ENCODE assay signal across 15 cellular contexts in genomic region chr12:128819293-128820144, GRCh38. TPM values are rescaled to one million over a fixed set of nuclear protein-coding genes. Genes with fewer than 3 reads are reported as not detected.
A peak's percentile ranks its signal among the peaks of the same experiment; 100 is the strongest.
DNase-seq lines count a peak whose midpoint lies in the region; ATAC-seq, FAIRE-seq and TF ChIP-seq lines count a peak whose summit lies in the region.
"Had no signal": no experiment of that assay in that cellular context is flagged by ENCODE, and none has a peak within 500 bp of the region (broad histone marks: within the 10 kb centered on the region; RNA-seq: fewer than 3 reads in every experiment).

No MANE protein-coding gene starts in this region.

- no peak for TF ChIP-seq POLR2A in GM12891 (IDR thresholded peaks at IDR 0.05; ENCODE audit: low read depth, low read length)

- 0 out of 2 replicates have a peak, but pooled peaks cover 2% of the 10 kb centered on the region for H3K36me3 ChIP-seq in ACC112 (ENCODE audit: insufficient read depth, low read length)
- H3K36me3 ChIP-seq: suprapubic skin had no signal

- ATAC-seq in natural killer cell = no peak
- no peak for ATAC-seq in HG03095 (IDR thresholded peaks at IDR 0.05; ENCODE audit: unreplicated experiment)
- no peak for ATAC-seq in GM21717 (IDR thresholded peaks at IDR 0.05; ENCODE audit: unreplicated experiment)
- ATAC-seq: activated T-helper 17 cell treated with anti-CD3 and anti-CD28 coated beads, Interleukin-2, amount 50 U/mL, for 72 hours; WTC11 had no signal

- peaks cover 88% of the 10 kb centered on the region for H3K79me2 ChIP-seq in ACC112 (ENCODE audit: control insufficient read depth, insufficient read depth, low read length, unreplicated experiment)

- FAIRE-seq in GM12891 (lab: Jason Lieb, UNC) = peak; percentile 76

- H3K27ac Mint-ChIP-seq in activated T-helper 1 cell treated with anti-CD3 and anti-CD28 coated beads, Interleukin-12 subunit alpha, Interleukin-12 subunit beta, Interleukin-2, Interleukin-4 antibody, amounts not matched to agents 30 ng/mL and 10 ng/mL and 1 ng/mL, durations not matched to agents 14 hours and 24 hours and 36 hours = peak overlapping the region; percentile 27
- H3K27ac Mint-ChIP-seq in natural killer cell = peak overlapping the region; percentile 99
- H3K27ac Mint-ChIP-seq: WTC11 had no signal

- H3K27me3 ChIP-seq in ACC112 (ENCODE audit: insufficient read depth, low read length) = no peaks in the 10 kb centered on the region
- H3K27me3 ChIP-seq: suprapubic skin had no signal

- intact Hi-C loops in activated T-helper 1 cell treated with anti-CD3 and anti-CD28 coated beads, Interleukin-12 subunit alpha, Interleukin-12 subunit beta, Interleukin-2, Interleukin-4 antibody, amounts not matched to agents 30 ng/mL and 10 ng/mL and 1 ng/mL, durations not matched to agents 14 hours and 24 hours and 36 hours (cut with micrococcal nuclease) = loop anchor here (5.0 kb wide), 2 partner anchors 37 to 1262 kb away; no protein-coding TSS in a partner anchor
- intact Hi-C loops in natural killer cell (cut with micrococcal nuclease) = no loop called here

- H3K27me3 Mint-ChIP-seq in activated T-helper 1 cell treated with anti-CD3 and anti-CD28 coated beads, Interleukin-12 subunit alpha, Interleukin-12 subunit beta, Interleukin-2, Interleukin-4 antibody, amounts not matched to agents 30 ng/mL and 10 ng/mL and 1 ng/mL, durations not matched to agents 14 hours and 24 hours and 36 hours (ENCODE audit: insufficient read depth) = no peaks in the 10 kb centered on the region
- no peaks in the 10 kb centered on the region for H3K27me3 Mint-ChIP-seq in natural killer cell (ENCODE audit: low read depth in 2 of 2)
- H3K27me3 Mint-ChIP-seq: activated T-helper 17 cell treated with anti-CD3 and anti-CD28 coated beads, Interleukin-2, amount 50 U/mL, for 72 hours had no signal

- no peak overlapping the region for H3K4me3 ChIP-seq in ACC112 (ENCODE audit: low read depth, low read length)
- H3K4me3 ChIP-seq: suprapubic skin had no signal

- no peak overlapping the region for H2AFZ ChIP-seq in ACC112 (ENCODE audit: low read length, unreplicated experiment)

- H3K4me3 Mint-ChIP-seq in activated T-helper 1 cell treated with anti-CD3 and anti-CD28 coated beads, Interleukin-12 subunit alpha, Interleukin-12 subunit beta, Interleukin-2, Interleukin-4 antibody, amounts not matched to agents 30 ng/mL and 10 ng/mL and 1 ng/mL, durations not matched to agents 14 hours and 24 hours and 36 hours = no peak overlapping the region
- peak overlapping the region; percentile 80 for H3K4me3 Mint-ChIP-seq in natural killer cell
- H3K4me3 Mint-ChIP-seq: WTC11 had no signal

- peaks cover 29% of the 10 kb centered on the region for H3K36me3 Mint-ChIP-seq in activated T-helper 1 cell treated with anti-CD3 and anti-CD28 coated beads, Interleukin-12 subunit alpha, Interleukin-12 subunit beta, Interleukin-2, Interleukin-4 antibody, amounts not matched to agents 30 ng/mL and 10 ng/mL and 1 ng/mL, durations not matched to agents 14 hours and 24 hours and 36 hours (ENCODE audit: low read depth)
- H3K36me3 Mint-ChIP-seq in natural killer cell = peaks cover 8% of the 10 kb centered on the region

- H3K9me3 Mint-ChIP-seq in activated T-helper 1 cell treated with anti-CD3 and anti-CD28 coated beads, Interleukin-12 subunit alpha, Interleukin-12 subunit beta, Interleukin-2, Interleukin-4 antibody, amounts not matched to agents 30 ng/mL and 10 ng/mL and 1 ng/mL, durations not matched to agents 14 hours and 24 hours and 36 hours = no peaks in the 10 kb centered on the region
- H3K9me3 Mint-ChIP-seq in natural killer cell = no peaks in the 10 kb centered on the region
- H3K9me3 Mint-ChIP-seq: activated T-helper 17 cell treated with anti-CD3 and anti-CD28 coated beads, Interleukin-2, amount 50 U/mL, for 72 hours had no signal

- peaks cover 67% of the 10 kb centered on the region for H3K4me1 Mint-ChIP-seq in activated T-helper 1 cell treated with anti-CD3 and anti-CD28 coated beads, Interleukin-12 subunit alpha, Interleukin-12 subunit beta, Interleukin-2, Interleukin-4 antibody, amounts not matched to agents 30 ng/mL and 10 ng/mL and 1 ng/mL, durations not matched to agents 14 hours and 24 hours and 36 hours (ENCODE audit: low read depth)
- H3K4me1 Mint-ChIP-seq in natural killer cell = peaks cover 68 to 76% of the 10 kb centered on the region in 2 donors

- TF ChIP-seq CTCF in natural killer cell (IDR thresholded peaks at IDR 0.05) = no peak

- no peak for DNase-seq in GM12891 (ENCODE audit: insufficient read length, low spot score)
- DNase-seq in activated T-helper 1 cell treated with anti-CD3 and anti-CD28 coated beads, Interleukin-12 subunit alpha, Interleukin-12 subunit beta, Interleukin-2, Interleukin-4 antibody, amounts not matched to agents 30 ng/mL and 10 ng/mL and 1 ng/mL, durations not matched to agents 14 hours and 24 hours and 36 hours (ENCODE audit: low spot score) = no peak
- DNase-seq in natural killer cell = no peak
- DNase-seq in mucosa of gallbladder (ENCODE audit: low spot score) = no peak
- DNase-seq in glomerular visceral epithelial cell (ENCODE audit: extremely low spot score) = no peak
- DNase-seq: caudate nucleus, GF-D8, NCI-H2171, occipital lobe had no signal

- peaks cover 45% of the 10 kb centered on the region for H3K4me1 ChIP-seq in ACC112 (ENCODE audit: control insufficient read depth, insufficient read depth, low read length, unreplicated experiment)

- peak overlapping the region; percentile 81; the same call in 1 of the 2 replicates for H3K27ac ChIP-seq in ACC112 (ENCODE audit: low read depth, low read length)
- H3K27ac ChIP-seq: suprapubic skin had no signal

TF ChIP-seq in GM12891, 5 proteins besides CTCF, POLR2A, EP300 and RAD21:
- TF ChIP-seq PAX5 (IDR thresholded peaks at IDR 0.05; ENCODE audit: insufficient read depth, low read length, severe bottlenecking) (no peak), TAF1 (IDR thresholded peaks at IDR 0.05; ENCODE audit: low read depth, low read length) (peak; percentile 18; the same call in 1 of the 2 replicates)

RNA-seq across cellular contexts. Expression of gene SLC15A4, which starts 4.2 kb away (rescaled TPM):
- 50.8 TPM for polyA plus RNA-seq in GM12891 (2012; ENCODE audit: low read depth, missing spikeins)
- total RNA-seq in activated T-helper 1 cell treated with anti-CD3 and anti-CD28 coated beads, Interleukin-12 subunit alpha, Interleukin-12 subunit beta, Interleukin-2, Interleukin-4 antibody, amounts not matched to agents 30 ng/mL and 10 ng/mL and 1 ng/mL, durations not matched to agents 14 hours and 24 hours and 36 hours = 33.0 and 33.7 TPM in 2 replicates
- total RNA-seq in natural killer cell = 100 to 1,000 TPM; 176 to 306 (median 250) TPM
- total RNA-seq in mucosa of gallbladder = 28.6 TPM

RNA-seq across cellular contexts. Expression of gene GLT1D1, which starts 33.8 kb away (rescaled TPM):
- 30.3 TPM for polyA plus RNA-seq in GM12891 (2012; ENCODE audit: low read depth, missing spikeins)
- total RNA-seq in activated T-helper 1 cell treated with anti-CD3 and anti-CD28 coated beads, Interleukin-12 subunit alpha, Interleukin-12 subunit beta, Interleukin-2, Interleukin-4 antibody, amounts not matched to agents 30 ng/mL and 10 ng/mL and 1 ng/mL, durations not matched to agents 14 hours and 24 hours and 36 hours = 2.0 and 2.1 TPM in 2 replicates
- total RNA-seq in natural killer cell (1 to 10 TPM in 2 of 3 donors, under 1 TPM in 1; 0.33 to 3.2 (median 2.6) TPM), mucosa of gallbladder (3.3 TPM)
- total RNA-seq: activated T-helper 17 cell treated with anti-CD3 and anti-CD28 coated beads, Interleukin-2, amount 50 U/mL, for 72 hours had no signal
